ENCODE assay signal across 9 cellular contexts in the genomic region with DNA sequence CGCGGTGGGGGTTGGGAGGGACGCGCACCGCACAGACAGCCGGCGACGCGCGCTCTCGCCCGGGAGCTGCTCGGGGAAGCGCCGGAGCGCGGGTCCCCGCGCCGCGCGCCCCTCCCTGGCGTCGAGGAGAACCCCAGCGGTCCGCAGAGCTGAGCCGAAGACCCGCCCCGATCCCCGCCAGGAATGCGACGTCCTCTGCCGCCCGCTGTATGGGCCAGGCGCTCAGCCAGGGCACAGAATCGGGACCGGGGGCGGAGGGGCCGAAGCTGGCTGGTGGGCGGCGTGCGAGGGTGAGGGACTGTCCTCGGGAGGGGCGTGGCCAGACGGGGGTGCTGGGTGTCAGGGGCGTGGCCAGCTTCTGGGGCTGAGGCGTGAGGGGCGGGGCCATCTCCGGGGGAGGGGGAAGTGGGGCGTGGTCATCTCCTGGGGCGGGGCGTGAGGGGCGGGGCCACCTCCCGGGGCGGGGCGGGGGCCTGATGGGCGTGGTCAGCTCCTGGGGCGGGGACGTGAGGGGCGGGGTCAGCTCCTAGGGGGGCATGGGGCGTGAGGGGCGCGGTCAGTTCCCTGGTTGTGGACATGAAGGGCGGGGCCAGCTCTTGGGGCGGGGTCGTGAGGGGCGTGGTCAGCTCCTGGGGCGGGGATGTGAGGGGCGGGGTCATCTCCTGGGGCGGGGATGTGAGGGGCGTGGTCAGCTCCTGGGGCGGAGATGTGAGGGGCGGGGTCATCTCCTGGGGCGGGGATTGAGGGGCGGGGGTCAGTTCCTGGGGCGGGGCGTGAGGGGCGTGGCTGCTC. TPM values are rescaled to one million over a fixed set of nuclear protein-coding genes. Genes with fewer than 3 reads are reported as not detected.
DNase-seq lines count a peak whose midpoint lies in the region; ATAC-seq and TF ChIP-seq lines count a peak whose summit lies in the region.
"Had no signal": no experiment of that assay in that cellular context is flagged by ENCODE, and none has a peak within 500 bp of the region (broad histone marks: within the 10 kb centered on the region; RNA-seq: fewer than 3 reads in every experiment).

No MANE protein-coding gene starts in this region.

- peaks cover 0 to 3% of the 10 kb centered on the region in 2 donors for H3K9me3 ChIP-seq in lung (ENCODE audit: control insufficient read depth in 2 of 2, insufficient read depth in 1 of 2, low read length in 1 of 2)
- H3K9me3 ChIP-seq: HAP-1 had no signal

- ATAC-seq in lung (ENCODE audit: insufficient read depth, low FRiP score) = peak; percentile 60
- ATAC-seq in HG03354 (IDR thresholded peaks at IDR 0.05; ENCODE audit: poor library complexity, severe bottlenecking, unreplicated experiment) = no peak
- no peak for ATAC-seq in HG02884 (IDR thresholded peaks at IDR 0.05; ENCODE audit: unreplicated experiment)

- no peak for TF ChIP-seq CTCF in lung (IDR thresholded peaks at IDR 0.05; ENCODE audit: control extremely low read depth, extremely low read depth)

- no peaks in the 10 kb centered on the region for H3K36me3 ChIP-seq in lung (ENCODE audit: control insufficient read depth in 2 of 2, insufficient read depth in 2 of 2, low read length in 2 of 2)
- H3K36me3 ChIP-seq: HAP-1 had no signal

- peak overlapping the region; percentile 31 for H3K4me3 ChIP-seq in lung
- H3K4me3 ChIP-seq: HAP-1 had no signal

- WGBS in lung, 2 donors = 1 to 4% methylated on average over 57 to 78 of the region's 78 CpGs

- no peaks in the 10 kb centered on the region for H3K27me3 ChIP-seq in lung (ENCODE audit: control insufficient read depth, insufficient read depth)

- H3K27ac ChIP-seq in lung (ENCODE audit: low read depth in 1 of 2, low read length in 1 of 2) = peak overlapping the region; percentile 52 to 82

- peak; percentile 74 for DNase-seq in COLO668 (lab: John Stamatoyannopoulos, UW; ENCODE audit: unreplicated experiment)
- DNase-seq in NCI-H2029 (lab: John Stamatoyannopoulos, UW) = peak; percentile 58
- peak; percentile 87 for DNase-seq in activated CD8-positive, alpha-beta memory T cell treated with anti-CD3 and anti-CD28 coated beads for 24 hours
- DNase-seq in effector CD8-positive, alpha-beta T cell (lab: John Stamatoyannopoulos, UW) = peak; percentile 80
- peak; percentile 75 for DNase-seq in lung (ENCODE audit: low spot score)
- DNase-seq in stimulated activated CD4-positive, alpha-beta T cell treated with anti-CD3 and anti-CD28 coated beads, TNF-alpha, amount 100 ng/mL, for 48 hours (ENCODE audit: low read depth in 3 of 3) = peak; percentile 48 to 72 (median 52)

- H3K4me1 ChIP-seq in lung (ENCODE audit: control insufficient read depth in 2 of 2, insufficient read depth in 2 of 2, low read length in 2 of 2) = peaks cover 0 to 29% of the 10 kb centered on the region in 2 donors
- H3K4me1 ChIP-seq: HAP-1 had no signal

RNA-seq across cellular contexts. Expression of a gene that starts 1.0 kb away (rescaled TPM):
- 100 to 1,000 TPM in 1 of 2 donors, 10 to 100 TPM in 1; 29.5 to 159 TPM for total RNA-seq in lung
- 100 to 1,000 TPM in 1 of 2 donors, 10 to 100 TPM in 1; 19.4 to 158 TPM for polyA plus RNA-seq in lung

RNA-seq across cellular contexts. Expression of a gene that starts 4.5 kb away (rescaled TPM):
- total RNA-seq in lung = 1 to 10 TPM in 1 of 2 donors, under 1 TPM in 1; 0.28 to 2.5 TPM
- 1 to 10 TPM in 1 of 2 donors, under 1 TPM in 1; 0.15 to 2.7 TPM for polyA plus RNA-seq in lung

RNA-seq across cellular contexts. Expression of a gene that starts 14.0 kb away (rescaled TPM):
- 10 to 100 TPM; 16.6 to 58.1 TPM for total RNA-seq in lung
- polyA plus RNA-seq in lung = 100 to 1,000 TPM in 1 of 2 donors, 10 to 100 TPM in 1; 60.7 to 172 TPM

RNA-seq across cellular contexts. Expression of a gene that starts 18.1 kb away (rescaled TPM):
- 100 to 1,000 TPM in 1 of 2 donors, 10 to 100 TPM in 1; 72.0 to 115 TPM for total RNA-seq in lung
- 10 to 100 TPM; 17.2 to 90.2 TPM for polyA plus RNA-seq in lung

RNA-seq across cellular contexts. Expression of a gene that starts 26.2 kb away (rescaled TPM):
- total RNA-seq in lung = 1 to 10 TPM; 4.1 to 6.3 TPM
- polyA plus RNA-seq in lung = 1 to 10 TPM in 1 of 2 donors, under 1 TPM in 1; 0.35 to 2.4 TPM
